ENCODE assay signal across 7 cellular contexts in genomic region chr4:177087060-177087459, GRCh38.
"Had no signal": no experiment of that assay in that cellular context is flagged by ENCODE, and none has a peak within 500 bp of the region (broad histone marks: within the 10 kb centered on the region; RNA-seq: fewer than 3 reads in every experiment).

No MANE protein-coding gene starts in this region.

- ATAC-seq: K562 had no signal

- DNase-seq: GM23248, H9, HCEC 1CT, IMR-90, Kasumi-1, KG1 had no signal

- H2AFZ ChIP-seq: GM23248 had no signal

- H3K27ac ChIP-seq: GM23248 had no signal

- H3K9ac ChIP-seq: GM23248 had no signal

- H3K9me3 Mint-ChIP-seq: H9 had no signal

- H3K27ac Mint-ChIP-seq: H9 had no signal

- H3K4me3 Mint-ChIP-seq: H9 had no signal

- H3K4me3 ChIP-seq: GM23248, K562 had no signal
